8 cellular contexts compared by ENCODE assay signal in genomic region chr3:47780727-47781325, GRCh38.
DNase-seq lines count a peak whose midpoint lies in the region; ATAC-seq and TF ChIP-seq lines count a peak whose summit lies in the region.

No MANE protein-coding gene starts in this region.

- H3K9ac ChIP-seq in OCI-LY1 (ENCODE audit: low read length): peak overlapping the region; percentile 95

- H3K4me2 ChIP-seq in OCI-LY1 (ENCODE audit: low read length): peak overlapping the region; percentile 86

- H3K4me1 ChIP-seq in OCI-LY1 (ENCODE audit: insufficient read depth, low read length, severe bottlenecking) (peaks cover 41% of the 10 kb centered on the region), muscle layer of duodenum (ENCODE audit: control insufficient read depth in 1 of 2, insufficient read depth in 2 of 2, low read length in 2 of 2) (peaks cover 12 to 20% of the 10 kb centered on the region in 2 donors)

- no peaks in the 10 kb centered on the region for H3K9me2 ChIP-seq in OCI-LY1 (ENCODE audit: low read depth, low read length)

- POLR2A ChIA-PET in GM10248 (lab: Yijun Ruan, JAX): interaction anchor here (0.5 kb wide), 1 partner anchor 1913 kb away, joined by 4 read pairs; no protein-coding TSS in a partner anchor

- H3K36me3 ChIP-seq in OCI-LY1 (ENCODE audit: insufficient read depth, low read length) (peaks cover 25% of the 10 kb centered on the region), muscle layer of duodenum (ENCODE audit: control insufficient read depth in 1 of 2, insufficient read depth in 2 of 2, low read length in 2 of 2) (peaks cover 0 to 11% of the 10 kb centered on the region in 2 donors)

- no peak overlapping the region for H2AFZ ChIP-seq in OCI-LY1 (ENCODE audit: low read length)

- H3K27ac ChIP-seq in OCI-LY1 (ENCODE audit: low read depth, low read length, poor library complexity, severe bottlenecking): peak overlapping the region; percentile 89
- H3K27ac ChIP-seq in muscle layer of duodenum (ENCODE audit: low read length): peak overlapping the region; percentile 92

- CTCF ChIA-PET in GM10248 (lab: Yijun Ruan, JAX): interaction anchor here (0.9 to 1.5 kb wide), 3 partner anchors 17 to 259 kb away, joined by 3 to 4 read pairs (median 3); no protein-coding TSS in a partner anchor

- H3F3A ChIP-seq in OCI-LY1 (ENCODE audit: insufficient read depth, low read length): no peaks in the 10 kb centered on the region

- no peaks in the 10 kb centered on the region for H3K9me3 ChIP-seq in OCI-LY1 (ENCODE audit: low read length)
- no peaks in the 10 kb centered on the region for H3K9me3 ChIP-seq in muscle layer of duodenum (ENCODE audit: control insufficient read depth in 1 of 2, low read length in 2 of 2)

- ATAC-seq in GM18907 (IDR thresholded peaks at IDR 0.05; ENCODE audit: unreplicated experiment): peak; percentile 12

- TF ChIP-seq CTCF in OCI-LY1 (IDR thresholded peaks at IDR 0.05; ENCODE audit: low read length) (no peak), GM10248 (IDR thresholded peaks at IDR 0.05; ENCODE audit: control extremely low read depth, extremely low read depth, low read depth, missing control alignments) (no peak)

- DNase-seq in AG08395 (ENCODE audit: low spot score) (peak; percentile 2), dedifferentiated amniotic fluid mesenchymal stem cell (ENCODE audit: extremely low spot score) (peak; percentile 19), middle frontal gyrus (ENCODE audit: extremely low spot score, low spot score) (no peak), GM10248 (ENCODE audit: extremely low spot score) (no peak), GM19238 (ENCODE audit: insufficient read length, low spot score) (no peak)

- H3K27me3 ChIP-seq in OCI-LY1 (ENCODE audit: insufficient read depth, low read length): no peaks in the 10 kb centered on the region
- H3K27me3 ChIP-seq in muscle layer of duodenum (ENCODE audit: low read depth, low read length): no peaks in the 10 kb centered on the region

- peaks cover 58% of the 10 kb centered on the region for H3K79me2 ChIP-seq in OCI-LY1 (ENCODE audit: insufficient read depth, low read length)

- 0 out of 2 replicates have a peak, but pooled peaks cover 4% of the 10 kb centered on the region for H4K20me1 ChIP-seq in OCI-LY1 (ENCODE audit: insufficient read depth, low read length)

- H3K4me3 ChIP-seq in OCI-LY1 (ENCODE audit: low read depth, low read length, poor library complexity, severe bottlenecking) (peak overlapping the region; percentile 97), muscle layer of duodenum (ENCODE audit: low read depth in 1 of 2, low read length in 2 of 2) (peak overlapping the region; percentile 88)

Comparison
In these comparisons a context has a peak if more than half of its experiments do, and no peak if none do; other contexts are left out.
1. DNase-seq: peak in AG08395 (single experiment) and dedifferentiated amniotic fluid mesenchymal stem cell (single experiment); none in middle frontal gyrus (single experiment), GM10248 (single experiment) and GM19238 (single experiment).